ENCODE assay signal across 29 cellular contexts in genomic region chr1:30185313-30185712, GRCh38.
"Had no signal": no experiment of that assay in that cellular context is flagged by ENCODE, and none has a peak within 500 bp of the region (broad histone marks: within the 10 kb centered on the region; RNA-seq: fewer than 3 reads in every experiment).

No MANE protein-coding gene starts in this region.

- H3K27ac Mint-ChIP-seq: stimulated activated effector memory CD8-positive, alpha-beta T cell treated with anti-CD3 and anti-CD28 coated beads, Interleukin-12 subunit alpha, Interleukin-12 subunit beta, amount 100 ng/mL, for 72 hours; stimulated activated memory B cell treated with anti-CD40 and anti-IgM and Interleukin-4, amounts not matched to agents 10 μg/mL and 1 μg/mL and 100 μg/mL, for 72 hours; stimulated activated naive B cell treated with anti-CD40 and anti-IgM and Interleukin-4, amounts not matched to agents 10 μg/mL and 1 μg/mL and 100 μg/mL, for 72 hours; stimulated activated naive CD8-positive, alpha-beta T cell treated with anti-CD3 and anti-CD28 coated beads, Interleukin-15, amount 100 ng/mL, for 72 hours; stimulated activated naive CD8-positive, alpha-beta T cell treated with anti-CD3 and anti-CD28 coated beads, Interleukin-15, Interleukin-2, amounts not matched to agents 100 ng/mL and 50 ng/mL, for 24 hours; type B pancreatic cell had no signal

- H3K36me3 Mint-ChIP-seq: stimulated activated effector memory CD8-positive, alpha-beta T cell treated with anti-CD3 and anti-CD28 coated beads, Interleukin-12 subunit alpha, Interleukin-12 subunit beta, amount 100 ng/mL, for 72 hours; stimulated activated memory B cell treated with anti-CD40 and anti-IgM and Interleukin-4, amounts not matched to agents 10 μg/mL and 1 μg/mL and 100 μg/mL, for 72 hours; stimulated activated naive B cell treated with anti-CD40 and anti-IgM and Interleukin-4, amounts not matched to agents 10 μg/mL and 1 μg/mL and 100 μg/mL, for 72 hours; type B pancreatic cell had no signal

- H3K27ac ChIP-seq: stomach, suprapubic skin, testis, thoracic aorta, thyroid gland, tibial artery, tibial nerve, transverse colon, upper lobe of left lung, upper lobe of right lung, uterus, vagina had no signal

- DNase-seq: stimulated activated CD4-positive, alpha-beta T cell treated with anti-CD3 and anti-CD28 coated beads, Interleukin-2, amount 100 ng/mL, for 48 hours; stimulated activated CD4-positive, alpha-beta T cell treated with anti-CD3 and anti-CD28 coated beads, Interleukin-4, amount 100 ng/mL, for 1 hour; stimulated activated CD4-positive, alpha-beta T cell treated with anti-CD3 and anti-CD28 coated beads, Interleukin-4, amount 100 ng/mL, for 24 hours; stimulated activated CD4-positive, alpha-beta T cell treated with anti-CD3 and anti-CD28 coated beads, Interleukin-4, amount 100 ng/mL, for 4 hours; stimulated activated CD8-positive, alpha-beta memory T cell treated with anti-CD3 and anti-CD28 coated beads, Interleukin-4, amount 100 ng/mL, for 48 hours; stimulated activated naive B cell treated with anti-CD40 and anti-IgM and Interleukin-4, amounts not matched to agents 10 μg/mL and 1 μg/mL and 100 μg/mL, for 72 hours; stimulated activated naive CD4-positive, alpha-beta T cell; stimulated activated naive CD4-positive, alpha-beta T cell treated with Interleukin-2 at 50 U/mL for 16 hours; stimulated activated naive CD8-positive, alpha-beta T cell treated with anti-CD3 and anti-CD28 coated beads, Interleukin-15, amount 100 ng/mL, for 72 hours; stimulated activated naive CD8-positive, alpha-beta T cell treated with anti-CD3 and anti-CD28 coated beads, Interleukin-15, Interleukin-2, amounts not matched to agents 100 U/mL and 50 U/mL, for 24 hours; stomach; substantia nigra; testis; thyroid gland; tibial artery; transverse colon; trophoblast cell; upper lobe of left lung; upper lobe of right lung; uterus had no signal

- H3K4me3 Mint-ChIP-seq: stimulated activated effector memory CD8-positive, alpha-beta T cell treated with anti-CD3 and anti-CD28 coated beads, Interleukin-12 subunit alpha, Interleukin-12 subunit beta, amount 100 ng/mL, for 72 hours; stimulated activated memory B cell treated with anti-CD40 and anti-IgM and Interleukin-4, amounts not matched to agents 10 μg/mL and 1 μg/mL and 100 μg/mL, for 72 hours; stimulated activated naive B cell treated with anti-CD40 and anti-IgM and Interleukin-4, amounts not matched to agents 10 μg/mL and 1 μg/mL and 100 μg/mL, for 72 hours; stimulated activated naive CD8-positive, alpha-beta T cell treated with anti-CD3 and anti-CD28 coated beads, Interleukin-15, amount 100 ng/mL, for 72 hours; stimulated activated naive CD8-positive, alpha-beta T cell treated with anti-CD3 and anti-CD28 coated beads, Interleukin-15, Interleukin-2, amounts not matched to agents 100 ng/mL and 50 ng/mL, for 24 hours; type B pancreatic cell had no signal

- H3K27me3 ChIP-seq: testis, thyroid gland, transverse colon, upper lobe of left lung, upper lobe of right lung, uterus, vagina had no signal

- ATAC-seq: stimulated activated effector memory CD8-positive, alpha-beta T cell treated with anti-CD3 and anti-CD28 coated beads, Interleukin-12 subunit alpha, Interleukin-12 subunit beta, amount 100 ng/mL, for 72 hours; stimulated activated memory B cell treated with anti-CD40 and anti-IgM and Interleukin-4, amounts not matched to agents 10 μg/mL and 1 μg/mL and 100 μg/mL, for 72 hours; stimulated activated naive B cell treated with anti-CD40 and anti-IgM and Interleukin-4, amounts not matched to agents 10 μg/mL and 1 μg/mL and 100 μg/mL, for 72 hours; stimulated activated naive CD8-positive, alpha-beta T cell treated with anti-CD3 and anti-CD28 coated beads, Interleukin-15, amount 100 ng/mL, for 72 hours; stimulated activated naive CD8-positive, alpha-beta T cell treated with anti-CD3 and anti-CD28 coated beads, Interleukin-15, Interleukin-2, amounts not matched to agents 100 U/mL and 50 U/mL, for 24 hours; upper lobe of right lung had no signal

- H3K4me1 Mint-ChIP-seq: stimulated activated memory B cell treated with anti-CD40 and anti-IgM and Interleukin-4, amounts not matched to agents 10 μg/mL and 1 μg/mL and 100 μg/mL, for 72 hours; stimulated activated naive B cell treated with anti-CD40 and anti-IgM and Interleukin-4, amounts not matched to agents 10 μg/mL and 1 μg/mL and 100 μg/mL, for 72 hours; stimulated activated naive CD8-positive, alpha-beta T cell treated with anti-CD3 and anti-CD28 coated beads, Interleukin-15, amount 100 ng/mL, for 72 hours had no signal

- H3K4me1 ChIP-seq: stomach, testis, thyroid gland, tibial nerve, transverse colon, upper lobe of left lung, upper lobe of right lung, uterus had no signal

- H3K4me3 ChIP-seq: stomach, suprapubic skin, testis, thoracic aorta, thyroid gland, tibial artery, tibial nerve, transverse colon, upper lobe of left lung, upper lobe of right lung, uterus, vagina had no signal

- FAIRE-seq: urothelium cell line had no signal

- H3K9me3 ChIP-seq: stomach, suprapubic skin, testis, thoracic aorta, thyroid gland, tibial artery, tibial nerve, transverse colon, upper lobe of left lung, upper lobe of right lung, uterus, vagina had no signal

- H3K36me3 ChIP-seq: stomach, suprapubic skin, thoracic aorta, thyroid gland, tibial artery, tibial nerve, transverse colon, upper lobe of left lung, upper lobe of right lung, uterus, vagina had no signal

- H3K9me3 Mint-ChIP-seq: stimulated activated effector memory CD8-positive, alpha-beta T cell treated with anti-CD3 and anti-CD28 coated beads, Interleukin-12 subunit alpha, Interleukin-12 subunit beta, amount 100 ng/mL, for 72 hours; stimulated activated memory B cell treated with anti-CD40 and anti-IgM and Interleukin-4, amounts not matched to agents 10 μg/mL and 1 μg/mL and 100 μg/mL, for 72 hours; stimulated activated naive B cell treated with anti-CD40 and anti-IgM and Interleukin-4, amounts not matched to agents 10 μg/mL and 1 μg/mL and 100 μg/mL, for 72 hours; stimulated activated naive CD8-positive, alpha-beta T cell treated with anti-CD3 and anti-CD28 coated beads, Interleukin-15, amount 100 ng/mL, for 72 hours; stimulated activated naive CD8-positive, alpha-beta T cell treated with anti-CD3 and anti-CD28 coated beads, Interleukin-15, Interleukin-2, amounts not matched to agents 100 ng/mL and 50 ng/mL, for 24 hours; type B pancreatic cell had no signal
